9 cellular contexts compared by ENCODE assay signal in genomic region chr19:38564981-38565685, GRCh38. TPM values are rescaled to one million over a fixed set of nuclear protein-coding genes. Genes with fewer than 3 reads are reported as not detected.
A peak's percentile ranks its signal among the peaks of the same experiment; 100 is the strongest.
DNase-seq lines count a peak whose midpoint lies in the region; ATAC-seq, FAIRE-seq and TF ChIP-seq lines count a peak whose summit lies in the region.
"Had no signal": no experiment of that assay in that cellular context is flagged by ENCODE, and none has a peak within 500 bp of the region (broad histone marks: within the 10 kb centered on the region; RNA-seq: fewer than 3 reads in every experiment).

No MANE protein-coding gene starts in this region.

- H3K4me3 Mint-ChIP-seq in CD4-positive, CD25-positive, alpha-beta regulatory T cell = peak overlapping the region; percentile 70 to 85 (median 75)
- no peak overlapping the region for H3K4me3 Mint-ChIP-seq in H9

- no peak overlapping the region for H3K23ac ChIP-seq in H9 (ENCODE audit: insufficient read length, low read depth, low read length)

- H3K4me2 ChIP-seq in H9 (ENCODE audit: insufficient read depth, insufficient read length, low read length) = no peak overlapping the region

- no peak overlapping the region for H2BK20ac ChIP-seq in H9 (ENCODE audit: low read depth, low read length, poor library complexity, severe bottlenecking)

- no peak for FAIRE-seq in GM19239 (lab: Jason Lieb, UNC)

- WGBS in H9 (ENCODE audit: extremely low coverage, insufficient read length, low lambda C conversion rate) = no CpG with 5 or more reads among the region's 111 CpGs
- WGBS in mesodermal cell (ENCODE audit: insufficient coverage in 2 of 2), 2 experiments = 28 to 32% methylated on average over 54 to 79 of the region's 111 CpGs

- peaks cover 9% of the 10 kb centered on the region for H3K27me3 Mint-ChIP-seq in CD4-positive, CD25-positive, alpha-beta regulatory T cell
- peaks cover 2% of the 10 kb centered on the region; the same call in 1 of the 2 replicates for H3K27me3 Mint-ChIP-seq in H9 (ENCODE audit: low read depth)

- H4K91ac ChIP-seq in H9 (ENCODE audit: insufficient read length, low read depth, low read length) = no peak overlapping the region

- in situ Hi-C loops in G401 (cut with HindIII; ENCODE audit: low sequenced_read_pairs) = no loop called here

- no peak overlapping the region for H3K27ac ChIP-seq in CD4-positive, CD25-positive, alpha-beta regulatory T cell (ENCODE audit: insufficient read depth, low read length, poor library complexity, severe bottlenecking)
- H3K27ac ChIP-seq in H9 (ENCODE audit: insufficient read length, low read depth, low read length) (no peak overlapping the region), mesodermal cell (ENCODE audit: low read depth, low read length, severe bottlenecking) (no peak overlapping the region)

- H3K36me3 Mint-ChIP-seq in CD4-positive, CD25-positive, alpha-beta regulatory T cell = no peaks in the 10 kb centered on the region
- peaks cover 21 to 33% (median 21%) of the 10 kb centered on the region in 3 experiments for H3K36me3 Mint-ChIP-seq in H9 (ENCODE audit: insufficient read depth in 1 of 3, low read depth in 3 of 3)
- no peaks in the 10 kb centered on the region for H3K36me3 Mint-ChIP-seq in activated naive CD4-positive, alpha-beta T cell treated with anti-CD3 and anti-CD28 coated beads, Interleukin-2, amount 50 U/mL, for 72 hours

- H3K4me1 ChIP-seq in CD4-positive, CD25-positive, alpha-beta regulatory T cell (ENCODE audit: control insufficient read depth, insufficient read depth, low read length, poor library complexity, severe bottlenecking) = peaks cover 19% of the 10 kb centered on the region
- H3K4me1 ChIP-seq in H9 (ENCODE audit: insufficient read depth, low read length) = no peaks in the 10 kb centered on the region
- H3K4me1 ChIP-seq in mesodermal cell (ENCODE audit: control insufficient read depth, insufficient read depth, low read length, poor library complexity, severe bottlenecking) = no peaks in the 10 kb centered on the region

- no peak overlapping the region for H4K5ac ChIP-seq in H9 (ENCODE audit: insufficient read length, low read depth, low read length)

- no peak overlapping the region for H4K8ac ChIP-seq in H9 (replicated peaks; ENCODE audit: insufficient read length, low read depth, low read length)

- no peaks in the 10 kb centered on the region for H3K36me3 ChIP-seq in CD4-positive, CD25-positive, alpha-beta regulatory T cell (ENCODE audit: control insufficient read depth, insufficient read depth, low read length)
- no peaks in the 10 kb centered on the region for H3K36me3 ChIP-seq in mesodermal cell (ENCODE audit: control insufficient read depth, insufficient read depth, low read length)

- TF ChIP-seq CTCF in H9 (conservative IDR thresholded peaks at IDR 0.05) = no peak

- peaks cover 0 to 2% (median 0%) of the 10 kb centered on the region in 7 donors for H3K9me3 Mint-ChIP-seq in CD4-positive, CD25-positive, alpha-beta regulatory T cell
- no peaks in the 10 kb centered on the region for H3K9me3 Mint-ChIP-seq in H9
- no peaks in the 10 kb centered on the region for H3K9me3 Mint-ChIP-seq in activated naive CD4-positive, alpha-beta T cell treated with anti-CD3 and anti-CD28 coated beads, Interleukin-2, amount 50 U/mL, for 72 hours
- H3K9me3 Mint-ChIP-seq: brain had no signal

- no peak overlapping the region for H3K9ac ChIP-seq in H9 (ENCODE audit: extremely low read depth, insufficient read length, low read length)

- no peaks in the 10 kb centered on the region for H3K27me3 ChIP-seq in CD4-positive, CD25-positive, alpha-beta regulatory T cell (ENCODE audit: control insufficient read depth, insufficient read depth, low read length)
- H3K27me3 ChIP-seq in H9 (ENCODE audit: insufficient read depth, low read length) = no peaks in the 10 kb centered on the region

- H2AK5ac ChIP-seq in H9 (ENCODE audit: insufficient read length, low read length) = no peak overlapping the region

- peaks cover 0 to 30% (median 14%) of the 10 kb centered on the region in 4 donors for H3K4me1 Mint-ChIP-seq in CD4-positive, CD25-positive, alpha-beta regulatory T cell
- no peaks in the 10 kb centered on the region for H3K4me1 Mint-ChIP-seq in H9
- H3K4me1 Mint-ChIP-seq: brain had no signal

- H2BK12ac ChIP-seq in H9 (ENCODE audit: insufficient read length, low read depth, low read length) = no peak overlapping the region

- ATAC-seq in CD4-positive, CD25-positive, alpha-beta regulatory T cell (ENCODE audit: low read depth in 2 of 2) = peak; percentile 35 to 43
- ATAC-seq in activated naive CD4-positive, alpha-beta T cell treated with anti-CD3 and anti-CD28 coated beads, Interleukin-2, amount 50 U/mL, for 72 hours = peak; percentile 41 to 46

- no peak overlapping the region for H3K56ac ChIP-seq in H9 (ENCODE audit: insufficient read length, low read depth, low read length)

- H3K4me3 ChIP-seq in CD4-positive, CD25-positive, alpha-beta regulatory T cell (ENCODE audit: low read depth, low read length) = no peak overlapping the region
- peak overlapping the region; percentile 14 for H3K4me3 ChIP-seq in mesodermal cell (ENCODE audit: extremely low read depth, insufficient read depth, low read length, poor library complexity, severe bottlenecking)

- H3K9me3 ChIP-seq in CD4-positive, CD25-positive, alpha-beta regulatory T cell (ENCODE audit: control insufficient read depth in 2 of 2, low read length in 2 of 2) = no peaks in the 10 kb centered on the region
- H3K9me3 ChIP-seq in H9 (ENCODE audit: control insufficient read depth, low read depth, low read length) (no peaks in the 10 kb centered on the region), mesodermal cell (ENCODE audit: control insufficient read depth, low read length) (no peaks in the 10 kb centered on the region)

- no peak overlapping the region for H3K14ac ChIP-seq in H9 (ENCODE audit: insufficient read depth, low read length)

- H3K18ac ChIP-seq in H9 (ENCODE audit: insufficient read length, low read depth, low read length) = no peak overlapping the region

- H3K27ac Mint-ChIP-seq in CD4-positive, CD25-positive, alpha-beta regulatory T cell = no peak overlapping the region
- no peak overlapping the region for H3K27ac Mint-ChIP-seq in H9
- no peak overlapping the region for H3K27ac Mint-ChIP-seq in activated naive CD4-positive, alpha-beta T cell treated with anti-CD3 and anti-CD28 coated beads, Interleukin-2, amount 50 U/mL, for 72 hours
- H3K27ac Mint-ChIP-seq: brain had no signal

- no peak overlapping the region for H3K4ac ChIP-seq in H9 (ENCODE audit: low read depth, low read length)

- no peaks in the 10 kb centered on the region for H3K79me1 ChIP-seq in H9 (ENCODE audit: insufficient read depth, low read depth, low read length, poor library complexity, severe bottlenecking)

- no peak overlapping the region for H2AFZ ChIP-seq in H9 (ENCODE audit: low read length)

- H2BK5ac ChIP-seq in H9 (ENCODE audit: insufficient read length, low read length) = no peak overlapping the region

- no peak overlapping the region for H3T11ph ChIP-seq in H9 (ENCODE audit: low read length)

- H3K79me2 ChIP-seq in H9 (ENCODE audit: insufficient read depth, low read length) = no peaks in the 10 kb centered on the region

- H3K23me2 ChIP-seq in H9 (ENCODE audit: insufficient read length, low read depth, low read length, poor library complexity, severe bottlenecking) = no peaks in the 10 kb centered on the region

- no peak overlapping the region for H2BK120ac ChIP-seq in H9 (ENCODE audit: low read depth, low read length, poor library complexity, severe bottlenecking)

- H2BK15ac ChIP-seq in H9 (ENCODE audit: low read depth, low read length) = no peak overlapping the region

- peak in 1 of 3 donors; percentile 34 for DNase-seq in CD4-positive, CD25-positive, alpha-beta regulatory T cell
- DNase-seq in H9 (peak; percentile 47), NCI-H510A (lab: John Stamatoyannopoulos, UW) (no peak), GM19239 (ENCODE audit: insufficient read length, low spot score) (no peak), G401 (ENCODE audit: low spot score) (no peak), OCI-M1 (lab: John Stamatoyannopoulos, UW) (no peak)
- no peak for DNase-seq in activated naive CD4-positive, alpha-beta T cell treated with anti-CD3 and anti-CD28 coated beads, Interleukin-2, amount 50 U/mL, for 72 hours (ENCODE audit: low spot score in 2 of 2)

- H4K20me1 ChIP-seq in H9 (ENCODE audit: control insufficient read depth, insufficient read depth, insufficient read length) = peaks cover 2% of the 10 kb centered on the region

RNA-seq across cellular contexts. Expression of gene MAP4K1, which starts 52.6 kb away (rescaled TPM):
- total RNA-seq in CD4-positive, CD25-positive, alpha-beta regulatory T cell = 310 TPM
- 100 to 1,000 TPM; 117 to 164 (median 140) TPM for polyA plus RNA-seq in CD4-positive, CD25-positive, alpha-beta regulatory T cell
- 25.7 and 31.1 TPM in 2 replicates for total RNA-seq in H9 (2021)
- 100 to 1,000 TPM; 225 to 247 TPM for total RNA-seq in activated naive CD4-positive, alpha-beta T cell treated with anti-CD3 and anti-CD28 coated beads, Interleukin-2, amount 50 U/mL, for 72 hours
- polyA plus RNA-seq in mesodermal cell (2013, experiment 1 of 2) = 2.6 TPM
- 1.1 TPM for polyA plus RNA-seq in mesodermal cell (2013, experiment 2 of 2)
- total RNA-seq in G401 (2014; rRNA removed; shearing (Covaris generic)) = 0.62 TPM in 1 of 2 replicates, not detected in the other

RNA-seq across cellular contexts. Expression of gene EIF3K, which starts 53.9 kb away (rescaled TPM):
- total RNA-seq in CD4-positive, CD25-positive, alpha-beta regulatory T cell = 319 TPM
- polyA plus RNA-seq in CD4-positive, CD25-positive, alpha-beta regulatory T cell = 100 to 1,000 TPM; 429 to 508 (median 476) TPM
- 341 and 345 TPM in 2 replicates for total RNA-seq in H9 (2021)
- total RNA-seq in activated naive CD4-positive, alpha-beta T cell treated with anti-CD3 and anti-CD28 coated beads, Interleukin-2, amount 50 U/mL, for 72 hours = 100 to 1,000 TPM; 282 to 299 TPM
- polyA plus RNA-seq in mesodermal cell (2013, experiment 1 of 2) = 266 TPM
- 234 TPM for polyA plus RNA-seq in mesodermal cell (2013, experiment 2 of 2)
- 451 and 515 TPM in 2 replicates for total RNA-seq in G401 (2014; rRNA removed; shearing (Covaris generic))

Comparison
In these comparisons a context has a peak if more than half of its experiments do, and no peak if none do; other contexts are left out.
1. H3K4me3 Mint-ChIP-seq: peak in CD4-positive, CD25-positive, alpha-beta regulatory T cell (4 of 4); none in H9 (0 of 2).
2. RNA of gene MAP4K1, which starts 52.6 kb away (total RNA-seq): 310 TPM in CD4-positive, CD25-positive, alpha-beta regulatory T cell (single experiment), 225 to 247 TPM in activated naive CD4-positive, alpha-beta T cell treated with anti-CD3 and anti-CD28 coated beads, Interleukin-2, amount 50 U/mL, for 72 hours and 25.7 to 31.1 TPM in H9; 0.62 TPM in G401; every median in the first group is over 10 times any median in the second.